In genomic region chr3:34078418-34078817, GRCh38 we compare ENCODE assay signal across 16 cellular contexts.
DNase-seq lines count a peak whose midpoint lies in the region; ATAC-seq and TF ChIP-seq lines count a peak whose summit lies in the region.
"Had no signal": no experiment of that assay in that cellular context is flagged by ENCODE, and none has a peak within 500 bp of the region (broad histone marks: within the 10 kb centered on the region; RNA-seq: fewer than 3 reads in every experiment).

No MANE protein-coding gene starts in this region.

- H3K9me2 ChIP-seq in Loucy (replicated peaks; ENCODE audit: low read depth, low read length) (no peaks in the 10 kb centered on the region), neural cell (ENCODE audit: insufficient read depth, low read length) (no peaks in the 10 kb centered on the region)

- H3K27ac ChIP-seq in A673 (ENCODE audit: low read depth, low read length, poor library complexity, severe bottlenecking) (peak overlapping the region; percentile 86), esophagus muscularis mucosa (replicated peaks in 1 of 4) (no peak overlapping the region), neural cell (ENCODE audit: low read length) (peak overlapping the region; percentile 66)
- H3K27ac ChIP-seq: 22Rv1, BLaER1, GM23248 had no signal

- H3F3A ChIP-seq in Loucy (ENCODE audit: low read depth) (no peaks in the 10 kb centered on the region), neural cell (ENCODE audit: insufficient read depth, low read length, poor library complexity, severe bottlenecking) (no peaks in the 10 kb centered on the region)

- intact Hi-C loops in A673 (cut with micrococcal nuclease; ENCODE audit: unreplicated experiment) (no loop called here), esophagus muscularis mucosa (cut with DNase I) (no loop called here)

- 69% methylated on average over 2 of the region's 2 CpGs for WGBS in esophagus muscularis mucosa

- no peak for TF ChIP-seq RAD21 in neural cell (conservative IDR thresholded peaks at IDR 0.05)

- no peak for TF ChIP-seq POLR2A in esophagus muscularis mucosa (IDR thresholded peaks at IDR 0.05; ENCODE audit: low read depth)

- no TSS peak for BruUV-seq in A673 (replicated peaks; lab: Mats Ljungman, UMichigan)

- DNase-seq in A673 (ENCODE audit: low spot score): no peak
- peak; percentile 70 for DNase-seq in esophagus muscularis mucosa (ENCODE audit: extremely low spot score)
- no peak for DNase-seq in MG63
- DNase-seq in NAMALWA (ENCODE audit: low spot score): no peak
- DNase-seq: AML-193; Caco-2; CD8-positive, alpha-beta memory T cell; GM23248; H7 had no signal

- peak overlapping the region; percentile 36 for H3K9ac ChIP-seq in Loucy (ENCODE audit: low read depth, low read length, poor library complexity, severe bottlenecking)
- H3K9ac ChIP-seq in neural cell (ENCODE audit: low read length): no peak overlapping the region
- H3K9ac ChIP-seq: BLaER1, GM23248 had no signal

- H3K4me3 ChIP-seq in A673 (ENCODE audit: low read depth, low read length, poor library complexity, severe bottlenecking) (peak overlapping the region; percentile 21), Loucy (ENCODE audit: low read length, poor library complexity, severe bottlenecking) (no peak overlapping the region), esophagus muscularis mucosa (no peak overlapping the region), neural cell (ENCODE audit: low read length) (no peak overlapping the region), MG63 (no peak overlapping the region)
- H3K4me3 ChIP-seq: BLaER1, GM12878 had no signal

- no peaks in the 10 kb centered on the region for H3K79me2 ChIP-seq in Loucy (ENCODE audit: insufficient read depth, low read length)
- no peaks in the 10 kb centered on the region for H3K79me2 ChIP-seq in neural cell (replicated peaks; ENCODE audit: insufficient read depth, low read length)

- TF ChIP-seq EP300 in esophagus muscularis mucosa (IDR thresholded peaks at IDR 0.05): no peak
- no peak for TF ChIP-seq EP300 in neural cell (conservative IDR thresholded peaks at IDR 0.05; ENCODE audit: poor library complexity, severe bottlenecking)

- H3K27me3 ChIP-seq in A673 (replicated peaks; ENCODE audit: insufficient read depth, low read depth, low read length, poor library complexity) (no peaks in the 10 kb centered on the region), Loucy (ENCODE audit: insufficient read depth, low read length, poor library complexity, severe bottlenecking) (no peaks in the 10 kb centered on the region), esophagus muscularis mucosa (no peaks in the 10 kb centered on the region), neural cell (ENCODE audit: insufficient read depth, low read depth, low read length) (no peaks in the 10 kb centered on the region), MG63 (no peaks in the 10 kb centered on the region)
- H3K27me3 ChIP-seq: BLaER1 had no signal

- H3K4me1 ChIP-seq in A673 (ENCODE audit: insufficient read depth, low read length, poor library complexity, severe bottlenecking) (peaks cover 31% of the 10 kb centered on the region), Loucy (ENCODE audit: insufficient read depth, low read length, poor library complexity, severe bottlenecking) (peaks cover 32% of the 10 kb centered on the region), esophagus muscularis mucosa (no peaks in the 10 kb centered on the region)
- H3K4me1 ChIP-seq: Caco-2 had no signal

- POLR2A ChIA-PET in A673 (lab: Charles Lee; ENCODE audit: low non-redundant PET): no interaction called here

- H4K20me1 ChIP-seq in Loucy (ENCODE audit: insufficient read depth, low read length, poor library complexity, severe bottlenecking): no peaks in the 10 kb centered on the region
- H4K20me1 ChIP-seq in neural cell (ENCODE audit: insufficient read depth): no peaks in the 10 kb centered on the region
- H4K20me1 ChIP-seq: BLaER1 had no signal

- H3K9me3 ChIP-seq in A673 (ENCODE audit: low read depth, low read length, poor library complexity, severe bottlenecking) (no peaks in the 10 kb centered on the region), Loucy (ENCODE audit: insufficient read depth, low read depth, low read length) (no peaks in the 10 kb centered on the region), esophagus muscularis mucosa (no peaks in the 10 kb centered on the region), neural cell (ENCODE audit: low read length) (no peaks in the 10 kb centered on the region), MG63 (no peaks in the 10 kb centered on the region)
- H3K9me3 ChIP-seq: Caco-2 had no signal

- no peak for TF ChIP-seq CTCF in A673 (conservative IDR thresholded peaks at IDR 0.05; ENCODE audit: low read depth, low read length)
- TF ChIP-seq CTCF in Loucy (conservative IDR thresholded peaks at IDR 0.05; ENCODE audit: low read length): no peak
- TF ChIP-seq CTCF in esophagus muscularis mucosa (IDR thresholded peaks at IDR 0.05): no peak
- TF ChIP-seq CTCF in neural cell (IDR thresholded peaks at IDR 0.05; ENCODE audit: poor library complexity, severe bottlenecking): no peak

- no peaks in the 10 kb centered on the region for H3K36me3 ChIP-seq in A673 (ENCODE audit: insufficient read depth, low read length, poor library complexity, severe bottlenecking)
- H3K36me3 ChIP-seq in Loucy (ENCODE audit: insufficient read depth, low read length): no peaks in the 10 kb centered on the region
- H3K36me3 ChIP-seq in esophagus muscularis mucosa: no peaks in the 10 kb centered on the region
- no peaks in the 10 kb centered on the region for H3K36me3 ChIP-seq in neural cell (ENCODE audit: insufficient read depth, low read length)
- no peaks in the 10 kb centered on the region for H3K36me3 ChIP-seq in MG63
- H3K36me3 ChIP-seq: BLaER1 had no signal

- H3K4me2 ChIP-seq in Loucy (ENCODE audit: low read depth, low read length, poor library complexity, severe bottlenecking) (no peak overlapping the region), neural cell (ENCODE audit: low read length) (peak overlapping the region; percentile 30)
- H3K4me2 ChIP-seq: BLaER1 had no signal

- no peak for ATAC-seq in GM21723 (IDR thresholded peaks at IDR 0.05; ENCODE audit: unreplicated experiment)
- ATAC-seq in GM18861 (IDR thresholded peaks at IDR 0.05; ENCODE audit: unreplicated experiment): no peak

- no peak overlapping the region for H2AFZ ChIP-seq in Loucy (ENCODE audit: low read length)
- H2AFZ ChIP-seq in neural cell (ENCODE audit: low read depth, low read length): no peak overlapping the region

- CTCF ChIA-PET in A673 (lab: Charles Lee): no interaction called here

TF ChIP-seq in neural cell, 6 proteins besides CTCF, POLR2A, EP300 and RAD21:
- TF ChIP-seq MXI1 (conservative IDR thresholded peaks at IDR 0.05; ENCODE audit: poor library complexity, severe bottlenecking) (no peak), EZH2 (IDR thresholded peaks at IDR 0.05; ENCODE audit: borderline replicate concordance, insufficient read depth, low read length, poor library complexity, severe bottlenecking) (no peak), POLR2AphosphoS5 (IDR thresholded peaks at IDR 0.05) (no peak), REST (IDR thresholded peaks at IDR 0.05; ENCODE audit: borderline replicate concordance) (no peak), SMC3 (conservative IDR thresholded peaks at IDR 0.05; ENCODE audit: poor library complexity) (no peak), TAF1 (IDR thresholded peaks at IDR 0.05; ENCODE audit: low read depth) (no peak)

Comparison
In these comparisons a context has a peak if more than half of its experiments do, and no peak if none do; other contexts are left out.
1. H3K27ac ChIP-seq: peak in A673 (single experiment) and neural cell (single experiment); none in esophagus muscularis mucosa (0 of 4).